22 cellular contexts compared by ENCODE assay signal in genomic region chr12:94588271-94588785, GRCh38.
DNase-seq lines count a peak whose midpoint lies in the region; ATAC-seq and TF ChIP-seq lines count a peak whose summit lies in the region.
"Had no signal": no experiment of that assay in that cellular context is flagged by ENCODE, and none has a peak within 500 bp of the region (broad histone marks: within the 10 kb centered on the region; RNA-seq: fewer than 3 reads in every experiment).

No MANE protein-coding gene starts in this region.

- peaks cover 68% of the 10 kb centered on the region for H3K4me1 Mint-ChIP-seq in neural crest cell
- peaks cover 12% of the 10 kb centered on the region for H3K4me1 Mint-ChIP-seq in GM23338
- H3K4me1 Mint-ChIP-seq: activated CD8-positive, alpha-beta memory T cell treated with anti-CD3 and anti-CD28 coated beads, Interleukin-2, amount 10 ng/mL, durations not matched to agents 7 days and 5 days had no signal

- no peaks in the 10 kb centered on the region for H3K79me2 ChIP-seq in GM23338 (replicated peaks; ENCODE audit: insufficient read depth)
- H3K79me2 ChIP-seq: hepatocyte had no signal

- H3K27ac Mint-ChIP-seq in neural crest cell (ENCODE audit: unreplicated experiment) (peak overlapping the region; percentile 95), GM23338 (no peak overlapping the region)
- H3K27ac Mint-ChIP-seq: activated CD8-positive, alpha-beta memory T cell treated with anti-CD3 and anti-CD28 coated beads, Interleukin-2, amount 10 ng/mL, durations not matched to agents 7 days and 5 days; activated naive CD8-positive, alpha-beta T cell treated with anti-CD3 and anti-CD28 coated beads for 36 hours; CD4-positive, alpha-beta T cell had no signal

- no peak overlapping the region for H3K4me2 ChIP-seq in GM23338
- H3K4me2 ChIP-seq: hepatocyte had no signal

- H3K36me3 Mint-ChIP-seq in neural crest cell (ENCODE audit: low read depth) (no peaks in the 10 kb centered on the region), GM23338 (ENCODE audit: low read depth) (no peaks in the 10 kb centered on the region)
- H3K36me3 Mint-ChIP-seq: activated CD8-positive, alpha-beta memory T cell treated with anti-CD3 and anti-CD28 coated beads, Interleukin-2, amount 10 ng/mL, durations not matched to agents 7 days and 5 days; activated naive CD8-positive, alpha-beta T cell treated with anti-CD3 and anti-CD28 coated beads for 36 hours had no signal

- H3K4me3 Mint-ChIP-seq in neural crest cell (peak overlapping the region; percentile 69), GM23338 (no peak overlapping the region)
- H3K4me3 Mint-ChIP-seq: activated CD8-positive, alpha-beta memory T cell treated with anti-CD3 and anti-CD28 coated beads, Interleukin-2, amount 10 ng/mL, durations not matched to agents 7 days and 5 days; activated naive CD8-positive, alpha-beta T cell treated with anti-CD3 and anti-CD28 coated beads for 36 hours; CD4-positive, alpha-beta T cell had no signal

- TF ChIP-seq POLR2A in esophagus squamous epithelium (IDR thresholded peaks at IDR 0.05) = no peak

- no peaks in the 10 kb centered on the region for H4K20me1 ChIP-seq in GM23338 (replicated peaks; ENCODE audit: insufficient read depth)

- no peak for ATAC-seq in RWPE2 (ENCODE audit: low read depth)
- no peak for ATAC-seq in HG03521 (IDR thresholded peaks at IDR 0.05; ENCODE audit: unreplicated experiment)
- ATAC-seq in HG03045 (IDR thresholded peaks at IDR 0.05; ENCODE audit: unreplicated experiment) = no peak
- ATAC-seq in GM23338 = no peak
- ATAC-seq: activated CD8-positive, alpha-beta memory T cell treated with anti-CD3 and anti-CD28 coated beads, Interleukin-2, amount 10 ng/mL, durations not matched to agents 7 days and 5 days had no signal

- peaks cover 38% of the 10 kb centered on the region for H3K4me1 ChIP-seq in RWPE2 (ENCODE audit: insufficient read depth, poor library complexity, severe bottlenecking)
- peaks cover 0 to 78% (median 26%) of the 10 kb centered on the region in 3 donors for H3K4me1 ChIP-seq in esophagus squamous epithelium
- no peaks in the 10 kb centered on the region for H3K4me1 ChIP-seq in GM23338 (ENCODE audit: insufficient read depth)
- H3K4me1 ChIP-seq: body of pancreas had no signal

- DNase-seq in RWPE2 (ENCODE audit: low spot score) = no peak
- no peak for DNase-seq in esophagus squamous epithelium (lab: John Stamatoyannopoulos, UW)
- DNase-seq in neural crest cell (ENCODE audit: low read depth, low spot score) = no peak
- DNase-seq in substantia nigra (lab: John Stamatoyannopoulos, UW) = no peak
- DNase-seq in OCI-M1 (lab: John Stamatoyannopoulos, UW) = no peak
- no peak for DNase-seq in GM23338 (ENCODE audit: low spot score)
- DNase-seq: activated CD4-positive, alpha-beta T cell treated with anti-CD3 and anti-CD28 coated beads for 48 hours; activated CD8-positive, alpha-beta memory T cell treated with anti-CD3 and anti-CD28 coated beads, Interleukin-2, amount 10 ng/mL, durations not matched to agents 7 days and 5 days; activated naive CD8-positive, alpha-beta T cell treated with anti-CD3 and anti-CD28 coated beads for 36 hours; body of pancreas; CD4-positive, alpha-beta T cell; DMS 273 treated with DMSO at 0.1 percent for 48 hours; MG63; NCI-H146; NCI-H2171; NCI-H526; SHP77 treated with DMSO at 0.1 percent for 48 hours; stimulated activated CD4-positive, alpha-beta T cell treated with anti-CD3 and anti-CD28 coated beads, Interleukin-12 subunit alpha, Interleukin-12 subunit beta, amount 100 ng/mL, for 4 hours; T-helper 1 cell had no signal

- H3K36me3 ChIP-seq in RWPE2 (ENCODE audit: low read depth) (no peaks in the 10 kb centered on the region), esophagus squamous epithelium (no peaks in the 10 kb centered on the region), GM23338 (ENCODE audit: insufficient read depth) (no peaks in the 10 kb centered on the region)
- H3K36me3 ChIP-seq: MG63 had no signal

- H2AFZ ChIP-seq in GM23338 = no peak overlapping the region
- H2AFZ ChIP-seq: hepatocyte had no signal

- no peak for TF ChIP-seq CTCF in RWPE2 (IDR thresholded peaks at IDR 0.05; ENCODE audit: poor library complexity, severe bottlenecking)
- no peak for TF ChIP-seq CTCF in esophagus squamous epithelium (IDR thresholded peaks at IDR 0.05)
- TF ChIP-seq CTCF in neural crest cell (conservative IDR thresholded peaks at IDR 0.05) = no peak
- no peak for TF ChIP-seq CTCF in GM23338 (conservative IDR thresholded peaks at IDR 0.05; ENCODE audit: low read depth in 2 of 2)

- H3K9me3 ChIP-seq in RWPE2 (ENCODE audit: severe bottlenecking) (no peaks in the 10 kb centered on the region), esophagus squamous epithelium (no peaks in the 10 kb centered on the region)
- H3K9me3 ChIP-seq: body of pancreas, MG63 had no signal

- H3K27me3 ChIP-seq in RWPE2 (ENCODE audit: insufficient read depth, poor library complexity, severe bottlenecking) (no peaks in the 10 kb centered on the region), esophagus squamous epithelium (no peaks in the 10 kb centered on the region), GM23338 (ENCODE audit: insufficient read depth) (no peaks in the 10 kb centered on the region)
- H3K27me3 ChIP-seq: body of pancreas, hepatocyte, MG63 had no signal

- no peaks in the 10 kb centered on the region for H3F3A ChIP-seq in GM23338 (replicated peaks; ENCODE audit: low read depth)

- H3K27ac ChIP-seq in RWPE2 (ENCODE audit: poor library complexity, severe bottlenecking) (peak overlapping the region; percentile 73), esophagus squamous epithelium (peak overlapping the region in 3 of 4 donors; percentile 62 to 72 (median 72)), substantia nigra (ENCODE audit: low read depth, low read length, poor library complexity, severe bottlenecking) (peak overlapping the region; percentile 44), GM23338 (ENCODE audit: low read depth) (no peak overlapping the region)
- H3K27ac ChIP-seq: body of pancreas, hepatocyte had no signal

- H3K27me3 Mint-ChIP-seq in neural crest cell (ENCODE audit: low read depth) (no peaks in the 10 kb centered on the region), GM23338 (ENCODE audit: insufficient read depth, low read depth, poor library complexity) (peaks cover 3% of the 10 kb centered on the region)
- H3K27me3 Mint-ChIP-seq: activated naive CD8-positive, alpha-beta T cell treated with anti-CD3 and anti-CD28 coated beads for 36 hours; CD4-positive, alpha-beta T cell had no signal

- 69 to 85% methylated on average over 5 of the region's 5 CpGs for WGBS in esophagus squamous epithelium, 2 donors

- no peaks in the 10 kb centered on the region for H3K9me3 Mint-ChIP-seq in neural crest cell
- H3K9me3 Mint-ChIP-seq in GM23338 = no peaks in the 10 kb centered on the region
- H3K9me3 Mint-ChIP-seq: activated naive CD8-positive, alpha-beta T cell treated with anti-CD3 and anti-CD28 coated beads for 36 hours; CD4-positive, alpha-beta T cell had no signal

- H3K9me2 ChIP-seq in GM23338 (ENCODE audit: insufficient read depth) = no peaks in the 10 kb centered on the region

- no peak overlapping the region for H3K4me3 ChIP-seq in RWPE2 (ENCODE audit: severe bottlenecking)
- no peak overlapping the region for H3K4me3 ChIP-seq in esophagus squamous epithelium
- H3K4me3 ChIP-seq in GM23338 = no peak overlapping the region
- H3K4me3 ChIP-seq: body of pancreas, hepatocyte, MG63 had no signal

- intact Hi-C loops in esophagus squamous epithelium (cut with DNase I) = no loop called here

TF ChIP-seq in GM23338, 12 proteins besides CTCF, POLR2A, EP300 and RAD21 (continues in another document):
- no peak for TF ChIP-seq ZNF114 (CRISPR knock-in tag; IDR thresholded peaks at IDR 0.05)
- TF ChIP-seq JUNB (IDR thresholded peaks at IDR 0.05; ENCODE audit: unreplicated experiment) = no peak
- TF ChIP-seq STAT1 (IDR thresholded peaks at IDR 0.05; ENCODE audit: unreplicated experiment) = no peak
- TF ChIP-seq, protein P1, sequence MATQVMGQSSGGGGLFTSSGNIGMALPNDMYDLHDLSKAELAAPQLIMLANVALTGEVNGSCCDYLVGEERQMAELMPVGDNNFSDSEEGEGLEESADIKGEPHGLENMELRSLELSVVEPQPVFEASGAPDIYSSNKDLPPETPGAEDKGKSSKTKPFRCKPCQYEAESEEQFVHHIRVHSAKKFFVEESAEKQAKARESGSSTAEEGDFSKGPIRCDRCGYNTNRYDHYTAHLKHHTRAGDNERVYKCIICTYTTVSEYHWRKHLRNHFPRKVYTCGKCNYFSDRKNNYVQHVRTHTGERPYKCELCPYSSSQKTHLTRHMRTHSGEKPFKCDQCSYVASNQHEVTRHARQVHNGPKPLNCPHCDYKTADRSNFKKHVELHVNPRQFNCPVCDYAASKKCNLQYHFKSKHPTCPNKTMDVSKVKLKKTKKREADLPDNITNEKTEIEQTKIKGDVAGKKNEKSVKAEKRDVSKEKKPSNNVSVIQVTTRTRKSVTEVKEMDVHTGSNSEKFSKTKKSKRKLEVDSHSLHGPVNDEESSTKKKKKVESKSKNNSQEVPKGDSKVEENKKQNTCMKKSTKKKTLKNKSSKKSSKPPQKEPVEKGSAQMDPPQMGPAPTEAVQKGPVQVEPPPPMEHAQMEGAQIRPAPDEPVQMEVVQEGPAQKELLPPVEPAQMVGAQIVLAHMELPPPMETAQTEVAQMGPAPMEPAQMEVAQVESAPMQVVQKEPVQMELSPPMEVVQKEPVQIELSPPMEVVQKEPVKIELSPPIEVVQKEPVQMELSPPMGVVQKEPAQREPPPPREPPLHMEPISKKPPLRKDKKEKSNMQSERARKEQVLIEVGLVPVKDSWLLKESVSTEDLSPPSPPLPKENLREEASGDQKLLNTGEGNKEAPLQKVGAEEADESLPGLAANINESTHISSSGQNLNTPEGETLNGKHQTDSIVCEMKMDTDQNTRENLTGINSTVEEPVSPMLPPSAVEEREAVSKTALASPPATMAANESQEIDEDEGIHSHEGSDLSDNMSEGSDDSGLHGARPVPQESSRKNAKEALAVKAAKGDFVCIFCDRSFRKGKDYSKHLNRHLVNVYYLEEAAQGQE (IDR thresholded peaks at IDR 0.05; ENCODE audit: unreplicated experiment) = no peak
- TF ChIP-seq ZNF331 (CRISPR knock-in tag; IDR thresholded peaks at IDR 0.05; ENCODE audit: low read depth) = no peak
- TF ChIP-seq ETS1 (IDR thresholded peaks at IDR 0.05) = no peak
- TF ChIP-seq POLR2AphosphoS5 (IDR thresholded peaks at IDR 0.05; ENCODE audit: low read depth) = no peak
